Comparison of ENCODE assay signal across 6 cellular contexts in genomic region chr11:64869571-64870175, GRCh38. TPM values are rescaled to one million over a fixed set of nuclear protein-coding genes. Genes with fewer than 3 reads are reported as not detected.
A peak's percentile ranks its signal among the peaks of the same experiment; 100 is the strongest.
DNase-seq lines count a peak whose midpoint lies in the region; ATAC-seq, FAIRE-seq and TF ChIP-seq lines count a peak whose summit lies in the region.

No MANE protein-coding gene starts in this region.

- CTCF ChIA-PET in WTC11 (lab: Charles Lee): interaction anchor here (0.7 to 4.9 kb wide), 13 partner anchors 9 to 241 kb away, joined by 3 to 61 read pairs (median 4); partner anchors contain the start of genes BATF2 and EHD1

- H3K27me3 Mint-ChIP-seq in WTC11 (ENCODE audit: low read depth) (no peaks in the 10 kb centered on the region), memory B cell (no peaks in the 10 kb centered on the region)

- POLR2A ChIA-PET in WTC11 (lab: Charles Lee): interaction anchor here (0.5 to 0.6 kb wide), 2 partner anchors 161 to 208 kb away, joined by 3 read pairs; no protein-coding TSS in a partner anchor

- TF ChIP-seq CTCF in D721Med (IDR thresholded peaks at IDR 0.05; ENCODE audit: insufficient read depth, missing control alignments) (peak; percentile 43), WTC11 (IDR thresholded peaks at IDR 0.05) (peak; percentile 15; the same call in 1 of the 2 replicates)

- H3K27ac Mint-ChIP-seq in WTC11 (no peak overlapping the region), memory B cell (peak overlapping the region; percentile 8)

- no peaks in the 10 kb centered on the region for H3K4me1 Mint-ChIP-seq in WTC11
- peaks cover 61% of the 10 kb centered on the region for H3K4me1 Mint-ChIP-seq in memory B cell

- H3K9me3 Mint-ChIP-seq in WTC11 (no peaks in the 10 kb centered on the region), memory B cell (peaks cover 2% of the 10 kb centered on the region)

- ATAC-seq in WTC11 (peak; percentile 86), memory B cell (ENCODE audit: low read depth) (no peak), GM19395 (IDR thresholded peaks at IDR 0.05; ENCODE audit: unreplicated experiment) (no peak), HG02678 (IDR thresholded peaks at IDR 0.05; ENCODE audit: unreplicated experiment) (no peak)

- FAIRE-seq in D721Med (lab: Jason Lieb, UNC): no peak

- H3K36me3 Mint-ChIP-seq in WTC11 (no peaks in the 10 kb centered on the region; the same call in 1 of the 2 replicates), memory B cell (peaks cover 29% of the 10 kb centered on the region)

- H3K4me3 Mint-ChIP-seq in WTC11 (no peak overlapping the region), memory B cell (peak overlapping the region; percentile 80)

- DNase-seq in D721Med (ENCODE audit: insufficient read length, low spot score): no peak
- DNase-seq in WTC11 (ENCODE audit: low spot score): no peak
- DNase-seq in memory B cell (ENCODE audit: low spot score in 2 of 2): no peak
- no peak for DNase-seq in cerebellar nuclear complex (lab: John Stamatoyannopoulos, UW)

TF ChIP-seq in WTC11, 78 proteins besides CTCF, POLR2A, EP300 and RAD21 (continues in another document):
- TF ChIP-seq ESRRA (CRISPR knock-in tag; IDR thresholded peaks at IDR 0.05; ENCODE audit: borderline replicate concordance) (no peak), AFF4 (CRISPR knock-in tag; IDR thresholded peaks at IDR 0.05; ENCODE audit: borderline replicate concordance) (no peak), CREB1 (CRISPR knock-in tag; IDR thresholded peaks at IDR 0.05) (no peak), ATF2 (CRISPR knock-in tag; IDR thresholded peaks at IDR 0.05; ENCODE audit: borderline replicate concordance, low read depth) (no peak), ATF6 (CRISPR knock-in tag; IDR thresholded peaks at IDR 0.05) (no peak), TP53 (CRISPR knock-in tag; IDR thresholded peaks at IDR 0.05) (no peak), TCF7 (CRISPR knock-in tag; IDR thresholded peaks at IDR 0.05; ENCODE audit: low read depth) (no peak), ATF1 (CRISPR knock-in tag; IDR thresholded peaks at IDR 0.05) (no peak), ZNF512 (CRISPR knock-in tag; IDR thresholded peaks at IDR 0.05; ENCODE audit: borderline replicate concordance) (no peak), MAX (CRISPR knock-in tag; IDR thresholded peaks at IDR 0.05) (no peak), ZNF532 (CRISPR knock-in tag; IDR thresholded peaks at IDR 0.05; ENCODE audit: borderline replicate concordance) (no peak)

RNA-seq across cellular contexts. Expression of gene EHD1, which starts 8.7 kb away (rescaled TPM):
- 29.9 to 38.1 TPM (median 35.2 TPM) in 3 replicates for total RNA-seq in WTC11 (2021)

RNA-seq across cellular contexts. Expression of gene CDC42BPG, which starts 25.2 kb away (rescaled TPM):
- 14.9 to 21.6 TPM (median 17.3 TPM) in 3 replicates for total RNA-seq in WTC11 (2021)

RNA-seq across cellular contexts. Expression of gene ATG2A, which starts 47.3 kb away (rescaled TPM):
- 25.2 to 31.4 TPM (median 27.6 TPM) in 3 replicates for total RNA-seq in WTC11 (2021)

RNA-seq across cellular contexts. Expression of gene PPP2R5B, which starts 54.8 kb away (rescaled TPM):
- total RNA-seq in WTC11 (2021): 8.7 to 10.2 TPM (median 9.1 TPM) in 3 replicates

RNA-seq across cellular contexts. Expression of gene MEN1, which starts 59.3 kb away (rescaled TPM):
- total RNA-seq in WTC11 (2021): 47.1 to 53.3 TPM (median 51.2 TPM) in 3 replicates
